ENCODE assay signal across 18 cellular contexts in the genomic region with DNA sequence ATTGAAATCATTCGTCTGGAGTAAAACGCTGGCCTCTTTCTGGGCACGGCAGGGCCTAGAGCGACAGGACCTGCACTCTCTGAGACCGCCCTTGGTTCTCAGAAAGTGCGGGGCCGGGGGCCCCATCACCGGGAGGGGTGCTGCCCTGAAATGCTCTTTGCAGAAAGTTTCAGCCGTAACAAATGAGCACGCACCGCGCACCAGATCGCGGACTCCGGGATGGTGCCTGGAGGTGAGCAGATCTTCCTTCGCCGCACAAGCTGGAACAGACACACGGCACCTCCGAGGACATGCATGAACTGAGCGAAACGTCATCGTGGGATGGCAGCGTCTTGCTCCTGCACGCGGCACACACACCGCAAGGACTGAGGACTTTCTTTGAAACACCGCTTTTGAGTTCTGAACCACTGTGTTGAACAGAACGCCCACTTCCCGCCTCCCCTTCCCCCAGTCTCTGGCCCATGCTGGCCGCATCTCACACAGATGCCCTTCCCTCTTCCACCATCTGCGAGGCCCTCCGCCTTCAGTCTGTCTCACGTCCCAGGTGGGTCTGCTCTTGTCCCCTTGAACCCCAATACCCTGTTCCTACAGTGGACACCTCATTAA.
"Had no signal": no experiment of that assay in that cellular context is flagged by ENCODE, and none has a peak within 500 bp of the region (broad histone marks: within the 10 kb centered on the region; RNA-seq: fewer than 3 reads in every experiment).

No MANE protein-coding gene starts in this region.

- H3K9me3 ChIP-seq: lower lobe of right lung, neutrophil had no signal

- H3K27ac ChIP-seq: lower lobe of right lung, neutrophil had no signal

- H3K9me3 Mint-ChIP-seq: activated CD4-positive, alpha-beta T cell treated with anti-CD3 and anti-CD28 coated beads, Interleukin-2, amount 10 ng/mL, durations not matched to agents 7 days and 5 days; mesothelial cell of epicardium had no signal

- H3K4me3 Mint-ChIP-seq: activated CD4-positive, alpha-beta T cell treated with anti-CD3 and anti-CD28 coated beads, Interleukin-2, amount 10 ng/mL, durations not matched to agents 7 days and 5 days; activated naive CD8-positive, alpha-beta T cell treated with anti-CD3 and anti-CD28 coated beads, Interleukin-2, amount 10 ng/mL, durations not matched to agents 7 days and 5 days; activated T-helper 1 cell treated with anti-CD3 and anti-CD28 coated beads, Interleukin-12 subunit alpha, Interleukin-12 subunit beta, Interleukin-2, Interleukin-4 antibody, amounts not matched to agents 30 ng/mL and 10 ng/mL and 1 ng/mL, durations not matched to agents 14 hours and 24 hours and 36 hours; mesothelial cell of epicardium; T-cell had no signal

- H3K27ac Mint-ChIP-seq: activated CD4-positive, alpha-beta T cell treated with anti-CD3 and anti-CD28 coated beads, Interleukin-2, amount 10 ng/mL, durations not matched to agents 7 days and 5 days; activated naive CD8-positive, alpha-beta T cell treated with anti-CD3 and anti-CD28 coated beads, Interleukin-2, amount 10 ng/mL, durations not matched to agents 7 days and 5 days; activated T-helper 1 cell treated with anti-CD3 and anti-CD28 coated beads, Interleukin-12 subunit alpha, Interleukin-12 subunit beta, Interleukin-2, Interleukin-4 antibody, amounts not matched to agents 30 ng/mL and 10 ng/mL and 1 ng/mL, durations not matched to agents 14 hours and 24 hours and 36 hours; mesothelial cell of epicardium; T-cell had no signal

- H3K4me3 ChIP-seq: lower lobe of right lung, smooth muscle cell had no signal

- DNase-seq: activated CD4-positive, alpha-beta T cell treated with anti-CD3 and anti-CD28 coated beads, Interleukin-2, amount 10 ng/mL, durations not matched to agents 7 days and 5 days; activated naive CD8-positive, alpha-beta T cell treated with anti-CD3 and anti-CD28 coated beads, Interleukin-2, amount 10 ng/mL, durations not matched to agents 7 days and 5 days; anterior cingulate cortex; erythroblast; kidney glomerular epithelial cell; lower lobe of right lung; posterior cingulate gyrus; stimulated activated CD4-positive, alpha-beta T cell treated with anti-CD3 and anti-CD28 coated beads, Interleukin-4, amount 100 ng/mL, for 4 hours; stimulated activated CD8-positive, alpha-beta memory T cell treated with anti-CD3 and anti-CD28 coated beads, Interleukin-4, amount 100 ng/mL, for 48 hours; stimulated activated naive CD4-positive, alpha-beta T cell treated with Interleukin-2 at 50 U/mL for 16 hours; substantia nigra; T-cell; T-helper 9 cell; trophoblast cell had no signal

- ATAC-seq: T-cell had no signal

- H3K4me1 Mint-ChIP-seq: activated CD4-positive, alpha-beta T cell treated with anti-CD3 and anti-CD28 coated beads, Interleukin-2, amount 10 ng/mL, durations not matched to agents 7 days and 5 days; activated naive CD8-positive, alpha-beta T cell treated with anti-CD3 and anti-CD28 coated beads, Interleukin-2, amount 10 ng/mL, durations not matched to agents 7 days and 5 days; T-cell had no signal

- H3K36me3 Mint-ChIP-seq: activated naive CD8-positive, alpha-beta T cell treated with anti-CD3 and anti-CD28 coated beads, Interleukin-2, amount 10 ng/mL, durations not matched to agents 7 days and 5 days; mesothelial cell of epicardium; T-cell had no signal

- H3K36me3 ChIP-seq: lower lobe of right lung, neutrophil had no signal
